17 cellular contexts compared by ENCODE assay signal in the genomic region with DNA sequence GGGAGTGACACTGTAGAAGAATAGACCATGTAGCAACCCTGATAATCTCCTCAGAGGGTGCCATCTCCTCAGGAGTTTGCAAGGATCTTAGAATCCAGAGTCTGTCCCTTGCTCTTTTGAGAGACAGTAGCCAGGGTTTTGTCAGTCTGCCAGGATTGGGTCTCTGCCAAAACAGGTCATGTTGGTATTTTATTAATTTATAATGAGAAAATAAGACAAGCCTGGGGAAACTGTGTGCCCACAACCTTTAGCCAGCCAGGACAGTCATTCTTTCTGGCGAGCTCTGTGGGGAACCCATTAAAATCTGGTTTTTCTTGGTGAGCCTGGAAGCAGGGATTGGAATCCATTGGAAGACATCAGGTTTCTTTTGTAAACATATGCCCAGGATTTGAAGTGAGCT.
DNase-seq lines count a peak whose midpoint lies in the region; ATAC-seq, FAIRE-seq and TF ChIP-seq lines count a peak whose summit lies in the region.
"Had no signal": no experiment of that assay in that cellular context is flagged by ENCODE, and none has a peak within 500 bp of the region (broad histone marks: within the 10 kb centered on the region; RNA-seq: fewer than 3 reads in every experiment).

No MANE protein-coding gene starts in this region.

- H3K4me1 ChIP-seq in adrenal gland (replicated peaks in 1 of 2) (peaks cover 0 to 7% of the 10 kb centered on the region in 2 donors), pancreas (peaks cover 0 to 7% (median 0%) of the 10 kb centered on the region in 3 donors)

- TF ChIP-seq POLR2A in adrenal gland (IDR thresholded peaks at IDR 0.05): no peak

- H3K27me3 ChIP-seq in adrenal gland (no peaks in the 10 kb centered on the region), pancreas (no peaks in the 10 kb centered on the region), H7 (ENCODE audit: control insufficient read depth, insufficient read depth, low read length) (no peaks in the 10 kb centered on the region)
- H3K27me3 ChIP-seq: heart left ventricle had no signal

- H3K27ac ChIP-seq in adrenal gland (no peak overlapping the region), pancreas (no peak overlapping the region)
- H3K27ac ChIP-seq: heart left ventricle, thoracic aorta had no signal

- intact Hi-C loops in adrenal gland (cut with DNase I) (loop anchor here in 1 of 2 donors (10.0 kb wide), 1 partner anchor 71 kb away; no protein-coding TSS in a partner anchor), pancreas (cut with DNase I) (no loop called here)

- H3K36me3 ChIP-seq in adrenal gland (replicated peaks in 1 of 2): no peaks in the 10 kb centered on the region
- no peaks in the 10 kb centered on the region for H3K36me3 ChIP-seq in pancreas
- H3K36me3 ChIP-seq in H7 (replicated peaks; ENCODE audit: control insufficient read depth, insufficient read depth, low read length): no peaks in the 10 kb centered on the region
- H3K36me3 ChIP-seq: heart left ventricle, thoracic aorta had no signal

- no peak for TF ChIP-seq CTCF in adrenal gland (IDR thresholded peaks at IDR 0.05)
- no peak for TF ChIP-seq CTCF in pancreas (IDR thresholded peaks at IDR 0.05)

- peak in 3 of 4 donors; percentile 18 to 50 (median 44) for ATAC-seq in pancreas
- ATAC-seq: natural killer cell treated with Interleukin-12 subunit alpha and Interleukin-12 subunit beta and Interleukin-15 and Interleukin-18, amount 100 ng/mL, for 72 hours had no signal

- H3K9me3 ChIP-seq in adrenal gland (replicated peaks in 1 of 3) (no peaks in the 10 kb centered on the region), pancreas (no peaks in the 10 kb centered on the region)
- H3K9me3 ChIP-seq: thoracic aorta had no signal

- H3K4me3 ChIP-seq in adrenal gland (no peak overlapping the region), pancreas (no peak overlapping the region), H7 (ENCODE audit: insufficient read depth, low read depth, low read length) (no peak overlapping the region)
- H3K4me3 ChIP-seq: heart left ventricle, thoracic aorta had no signal

- 55 to 67% (median 61%) methylated on average over 1 of the region's 1 CpG for WGBS in adrenal gland, 4 donors
- WGBS in pancreas, 2 donors: 59 to 71% methylated on average over 1 of the region's 1 CpG

- FAIRE-seq in pancreas (lab: Jason Lieb, UNC): no peak

- peak; percentile 21 for DNase-seq in NCI-H1105 treated with DMSO at 0.1 percent for 48 hours (lab: John Stamatoyannopoulos, UW)
- no peak for DNase-seq in NCI-H1105 (lab: John Stamatoyannopoulos, UW)
- peak; percentile 6 for DNase-seq in LHCN-M2 (ENCODE audit: low read depth)
- DNase-seq in adrenal gland: peak; percentile 36 to 86 (median 60)
- peak in 2 of 6 donors; percentile 37 to 47 for DNase-seq in pancreas
- no peak for DNase-seq in H7
- no peak for DNase-seq in GF-D8 (lab: John Stamatoyannopoulos, UW)
- DNase-seq in activated gamma-delta T cell (lab: John Stamatoyannopoulos, UW): no peak
- DNase-seq: activated CD4-positive, alpha-beta T cell treated with anti-CD3 and anti-CD28 coated beads, Interleukin-2, amount 50 U/mL, for 1 hour; DND-41; endodermal cell; HCEC 1CT; heart left ventricle; immature natural killer cell; NCI-H2107 had no signal

Comparison
In these comparisons a context has a peak if more than half of its experiments do, and no peak if none do; other contexts are left out.
1. DNase-seq: peak in NCI-H1105 treated with DMSO at 0.1 percent for 48 hours (single experiment), LHCN-M2 (single experiment) and adrenal gland (7 of 7); none in NCI-H1105 (single experiment), H7 (single experiment), GF-D8 (single experiment) and activated gamma-delta T cell (single experiment).